3 cellular contexts compared by ENCODE assay signal in genomic region chr4:23242962-23243361, GRCh38.
TF ChIP-seq lines count a peak whose summit lies in the region.

No MANE protein-coding gene starts in this region.

TF ChIP-seq in A549, 52 proteins besides CTCF, POLR2A, EP300 and RAD21:
- no peak for TF ChIP-seq CHD4 (IDR thresholded peaks at IDR 0.05; ENCODE audit: borderline replicate concordance)
- TF ChIP-seq MAFK (IDR thresholded peaks at IDR 0.05; ENCODE audit: partially characterized antibody) = peak; percentile 52
- no peak for TF ChIP-seq ZFP36 (IDR thresholded peaks at IDR 0.05; ENCODE audit: borderline replicate concordance, partially characterized antibody)
- TF ChIP-seq FOSB (CRISPR knock-in tag; IDR thresholded peaks at IDR 0.05) = no peak
- peak; percentile 74 for TF ChIP-seq NFE2L2 (conservative IDR thresholded peaks at IDR 0.05; ENCODE audit: low read length)
TF ChIP-seq in A549: peak in this region for 2.

TF ChIP-seq in IMR-90, 13 proteins besides CTCF, POLR2A, EP300 and RAD21:
- TF ChIP-seq MAFK (IDR thresholded peaks at IDR 0.05; ENCODE audit: low read depth, low read length) = peak; percentile 35; the same call in 1 of the 2 replicates
- no peak for TF ChIP-seq CEBPB (IDR thresholded peaks at IDR 0.05; ENCODE audit: low read depth, low read length)
- TF ChIP-seq RCOR1 (IDR thresholded peaks at IDR 0.05; ENCODE audit: insufficient replicate concordance, low read length) = no peak
- TF ChIP-seq NFE2L2 (IDR thresholded peaks at IDR 0.05; ENCODE audit: low read depth, low read length) = peak; percentile 89

TF ChIP-seq in H1, 55 proteins besides CTCF, POLR2A, EP300 and RAD21:
- no peak for TF ChIP-seq SIRT6 (IDR thresholded peaks at IDR 0.05; ENCODE audit: low read length)
- peak; percentile 75; the same call in 1 of the 2 replicates for TF ChIP-seq BACH1 (IDR thresholded peaks at IDR 0.05; ENCODE audit: low read length)
- peak; percentile 48; the same call in 1 of the 2 replicates for TF ChIP-seq MAFK (IDR thresholded peaks at IDR 0.05; ENCODE audit: low read depth, low read length)
